In the genomic region with DNA sequence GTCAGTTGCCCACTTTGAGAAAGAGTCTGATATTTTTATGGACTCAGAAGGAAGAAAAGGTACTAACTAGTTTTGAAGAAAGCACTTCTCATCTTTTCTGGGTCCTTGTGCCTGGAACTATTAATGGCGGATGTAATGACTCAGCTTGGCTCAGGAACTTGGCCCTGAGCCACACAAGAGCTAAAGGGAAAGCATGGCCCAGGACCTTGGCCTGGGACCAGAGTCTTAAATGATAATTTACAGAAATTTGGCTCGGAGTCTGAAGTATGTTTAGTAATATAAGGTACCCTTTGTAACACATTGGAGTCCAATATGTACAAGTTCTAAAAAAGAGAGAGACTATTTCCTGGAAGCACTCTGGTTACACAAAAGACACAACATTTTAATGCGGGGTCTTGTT, we compare ENCODE assay signal across 6 cellular contexts. TPM values are rescaled to one million over a fixed set of nuclear protein-coding genes. Genes with fewer than 3 reads are reported as not detected.
"Had no signal": no experiment of that assay in that cellular context is flagged by ENCODE, and none has a peak within 500 bp of the region (broad histone marks: within the 10 kb centered on the region; RNA-seq: fewer than 3 reads in every experiment).

No MANE protein-coding gene starts in this region.

RNA-seq across cellular contexts. Expression of gene CDY2B, which starts 4.6 kb away (rescaled TPM):
- total RNA-seq: HepG2, HT-29, HT1080, IMR-90, K562 had no signal
- polyA plus RNA-seq: HepG2, IgD-negative memory B cell, IMR-90, K562 had no signal
